11 cellular contexts compared by ENCODE assay signal in the genomic region with DNA sequence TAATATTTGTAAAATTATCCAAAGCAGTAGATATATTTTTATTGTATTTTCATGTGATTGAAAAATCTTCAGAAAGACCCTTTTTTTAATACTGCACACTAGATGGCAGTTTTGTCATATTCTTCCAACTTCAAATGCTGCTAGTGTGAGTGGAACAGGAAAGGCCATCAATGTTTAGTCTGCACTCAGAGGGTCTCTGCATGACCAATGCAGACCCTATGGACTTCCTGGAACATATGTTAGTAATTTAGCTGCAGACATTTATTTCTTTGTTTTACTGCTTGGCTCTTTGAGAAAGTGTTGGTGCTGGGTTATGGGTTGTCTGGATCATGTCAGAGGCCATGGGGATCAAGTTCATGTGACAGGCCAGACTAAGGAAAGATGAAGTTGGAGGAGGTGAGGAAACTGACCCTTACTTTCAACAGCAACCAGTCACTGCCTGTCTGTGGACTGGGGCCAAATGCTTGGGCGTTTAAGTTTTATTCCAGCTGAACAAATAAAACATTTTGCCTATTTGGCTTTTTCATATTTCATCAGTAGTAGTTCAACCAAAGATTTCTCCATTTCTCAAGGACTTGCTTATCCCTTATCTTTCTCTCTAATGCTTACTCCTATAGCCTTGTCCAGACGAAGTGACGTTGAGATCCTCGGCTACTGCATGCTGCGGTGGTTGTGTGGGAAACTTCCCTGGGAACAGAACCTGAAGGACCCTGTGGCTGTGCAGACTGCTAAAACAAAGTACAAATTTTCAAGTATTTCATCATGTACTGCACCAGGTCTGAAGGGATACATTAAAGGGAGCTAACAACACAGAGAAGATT.
A peak's percentile ranks its signal among the peaks of the same experiment; 100 is the strongest.
DNase-seq lines count a peak whose midpoint lies in the region; ATAC-seq and TF ChIP-seq lines count a peak whose summit lies in the region.
"Had no signal": no experiment of that assay in that cellular context is flagged by ENCODE, and none has a peak within 500 bp of the region (broad histone marks: within the 10 kb centered on the region; RNA-seq: fewer than 3 reads in every experiment).

No MANE protein-coding gene starts in this region.

- intact Hi-C loops in activated CD4-positive, alpha-beta memory T cell treated with anti-CD3 and anti-CD28 coated beads for 36 hours (cut with micrococcal nuclease), result no loop called here

- TF ChIP-seq CTCF in RWPE1 (conservative IDR thresholded peaks at IDR 0.05; ENCODE audit: low read depth) (no peak), GM10266 (IDR thresholded peaks at IDR 0.05; ENCODE audit: control insufficient read depth, insufficient read depth, low read depth, missing control alignments) (no peak)

- H3K27me3 Mint-ChIP-seq in activated CD4-positive, alpha-beta memory T cell treated with anti-CD3 and anti-CD28 coated beads for 36 hours, result no peaks in the 10 kb centered on the region
- H3K27me3 Mint-ChIP-seq: dendritic cell treated with granulocyte-macrophage colony-stimulating factor and Interleukin-4, amounts not matched to agents 40 ng/mL and 50 ng/mL, for 4 days had no signal

- peak overlapping the region; percentile 36 for H3K27ac ChIP-seq in RWPE1
- H3K27ac ChIP-seq: stomach had no signal

- no peaks in the 10 kb centered on the region for H3K9me3 Mint-ChIP-seq in activated CD4-positive, alpha-beta memory T cell treated with anti-CD3 and anti-CD28 coated beads for 36 hours
- H3K9me3 Mint-ChIP-seq: dendritic cell treated with granulocyte-macrophage colony-stimulating factor and Interleukin-4, amounts not matched to agents 40 ng/mL and 50 ng/mL, for 4 days had no signal

- no peak overlapping the region for H3K4me3 Mint-ChIP-seq in activated CD4-positive, alpha-beta memory T cell treated with anti-CD3 and anti-CD28 coated beads for 36 hours
- H3K4me3 Mint-ChIP-seq: dendritic cell treated with granulocyte-macrophage colony-stimulating factor and Interleukin-4, amounts not matched to agents 40 ng/mL and 50 ng/mL, for 4 days had no signal

- POLR2A ChIA-PET in RWPE1 (lab: Yijun Ruan, JAX; ENCODE audit: low non-redundant PET), result no interaction called here
- POLR2A ChIA-PET in activated CD4-positive, alpha-beta memory T cell treated with anti-CD3 and anti-CD28 coated beads for 36 hours (lab: Charles Lee), result no interaction called here

- H3K4me1 Mint-ChIP-seq in activated CD4-positive, alpha-beta memory T cell treated with anti-CD3 and anti-CD28 coated beads for 36 hours (ENCODE audit: low read depth), result no peaks in the 10 kb centered on the region

- H3K27ac Mint-ChIP-seq in activated CD4-positive, alpha-beta memory T cell treated with anti-CD3 and anti-CD28 coated beads for 36 hours, result no peak overlapping the region
- H3K27ac Mint-ChIP-seq: dendritic cell treated with granulocyte-macrophage colony-stimulating factor and Interleukin-4, amounts not matched to agents 40 ng/mL and 50 ng/mL, for 4 days had no signal

- no peak for ATAC-seq in GM19397 (IDR thresholded peaks at IDR 0.05; ENCODE audit: unreplicated experiment)

- DNase-seq in DMS 273 (lab: John Stamatoyannopoulos, UW; ENCODE audit: unreplicated experiment) (peak; percentile 11), DMS 273 treated with DMSO at 0.1 percent for 48 hours (lab: John Stamatoyannopoulos, UW) (no peak), RWPE1 (ENCODE audit: low spot score) (no peak), fibroblast of the conjunctiva (ENCODE audit: low read depth) (peak; percentile 65), retina (peak; percentile 19), GM10266 (ENCODE audit: extremely low spot score) (no peak)
- DNase-seq in activated CD4-positive, alpha-beta memory T cell treated with anti-CD3 and anti-CD28 coated beads for 36 hours, result no peak
- DNase-seq: occipital lobe, stomach had no signal

- peaks cover 19% of the 10 kb centered on the region for H3K36me3 Mint-ChIP-seq in activated CD4-positive, alpha-beta memory T cell treated with anti-CD3 and anti-CD28 coated beads for 36 hours

- CTCF ChIA-PET in RWPE1 (lab: Yijun Ruan, JAX), result interaction anchor here (0.7 kb wide), 1 partner anchor 297 kb away, joined by 3 read pairs; no protein-coding TSS in a partner anchor
- CTCF ChIA-PET in activated CD4-positive, alpha-beta memory T cell treated with anti-CD3 and anti-CD28 coated beads for 36 hours (lab: Charles Lee), result no interaction called here

Comparison
In these comparisons a context has a peak if more than half of its experiments do, and no peak if none do; other contexts are left out.
1. DNase-seq: peak in DMS 273 (single experiment), fibroblast of the conjunctiva (single experiment) and retina (single experiment); none in DMS 273 treated with DMSO at 0.1 percent for 48 hours (single experiment), RWPE1 (single experiment), GM10266 (single experiment) and activated CD4-positive, alpha-beta memory T cell treated with anti-CD3 and anti-CD28 coated beads for 36 hours (single experiment).